1 cellular context compared by ENCODE assay signal in the genomic region with DNA sequence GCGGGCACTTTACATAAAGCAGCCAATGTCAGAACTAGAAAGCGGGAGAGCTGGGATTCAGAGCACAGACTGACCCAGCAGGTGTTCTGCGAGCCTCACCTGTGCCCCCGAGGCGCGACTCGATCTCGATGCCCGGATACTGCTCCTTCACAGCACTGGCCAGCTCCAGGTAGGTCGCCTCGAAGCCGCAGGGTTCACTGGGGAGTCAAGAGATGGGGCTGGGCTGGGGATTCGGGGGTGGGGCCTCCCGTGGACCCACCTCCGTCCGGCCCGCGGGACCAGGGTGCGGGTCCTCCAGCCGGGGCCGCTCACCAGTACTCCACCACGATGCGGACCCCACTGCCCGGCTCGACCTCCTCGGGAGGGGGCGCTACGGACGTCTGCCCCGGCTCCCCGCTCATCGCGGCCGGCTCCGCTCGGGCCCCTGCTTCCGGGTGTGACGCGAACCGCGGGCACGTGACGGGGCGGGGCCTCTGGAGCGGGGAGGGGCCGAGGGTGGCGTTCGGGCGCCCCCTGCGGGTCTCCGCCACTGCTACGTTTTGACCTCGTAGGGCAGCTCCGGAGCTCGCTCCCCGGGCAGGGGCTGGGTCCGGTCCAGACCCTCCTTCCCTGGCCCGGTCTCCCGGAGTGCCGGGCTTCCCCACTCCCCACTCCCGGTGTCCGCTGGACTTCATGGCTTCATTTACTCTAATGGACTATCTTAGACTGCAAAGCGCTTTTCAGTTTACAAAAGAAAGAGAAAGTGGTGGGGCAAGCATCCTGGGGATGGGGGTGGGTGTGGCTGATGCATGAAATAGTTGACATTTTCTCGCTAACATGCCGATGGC.
TF ChIP-seq lines count a peak whose summit lies in the region.

A gene with protein sequence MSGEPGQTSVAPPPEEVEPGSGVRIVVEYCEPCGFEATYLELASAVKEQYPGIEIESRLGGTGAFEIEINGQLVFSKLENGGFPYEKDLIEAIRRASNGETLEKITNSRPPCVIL (minus strand): TSS at position 438 of the 827 bp plus-strand sequence. CDS start 37 bp downstream, at position 401.

TF ChIP-seq in WTC11, 78 proteins besides CTCF, POLR2A, EP300 and RAD21 (continued from another document):
- 0 out of 2 replicates have a peak, but pooled peaks have one; percentile 59 for TF ChIP-seq E2F5 (CRISPR knock-in tag; IDR thresholded peaks at IDR 0.05)
- TF ChIP-seq MAX (CRISPR knock-in tag; IDR thresholded peaks at IDR 0.05) = peak; percentile 87
- TF ChIP-seq, protein P1, sequence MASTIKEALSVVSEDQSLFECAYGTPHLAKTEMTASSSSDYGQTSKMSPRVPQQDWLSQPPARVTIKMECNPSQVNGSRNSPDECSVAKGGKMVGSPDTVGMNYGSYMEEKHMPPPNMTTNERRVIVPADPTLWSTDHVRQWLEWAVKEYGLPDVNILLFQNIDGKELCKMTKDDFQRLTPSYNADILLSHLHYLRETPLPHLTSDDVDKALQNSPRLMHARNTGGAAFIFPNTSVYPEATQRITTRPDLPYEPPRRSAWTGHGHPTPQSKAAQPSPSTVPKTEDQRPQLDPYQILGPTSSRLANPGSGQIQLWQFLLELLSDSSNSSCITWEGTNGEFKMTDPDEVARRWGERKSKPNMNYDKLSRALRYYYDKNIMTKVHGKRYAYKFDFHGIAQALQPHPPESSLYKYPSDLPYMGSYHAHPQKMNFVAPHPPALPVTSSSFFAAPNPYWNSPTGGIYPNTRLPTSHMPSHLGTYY (CRISPR knock-in tag; IDR thresholded peaks at IDR 0.05) = peak; percentile 88; the same call in 1 of the 2 replicates
- TF ChIP-seq FOXP1 (CRISPR knock-in tag; IDR thresholded peaks at IDR 0.05; ENCODE audit: borderline replicate concordance) = peak; percentile 43; the same call in 1 of the 2 replicates
- TF ChIP-seq, protein P2, sequence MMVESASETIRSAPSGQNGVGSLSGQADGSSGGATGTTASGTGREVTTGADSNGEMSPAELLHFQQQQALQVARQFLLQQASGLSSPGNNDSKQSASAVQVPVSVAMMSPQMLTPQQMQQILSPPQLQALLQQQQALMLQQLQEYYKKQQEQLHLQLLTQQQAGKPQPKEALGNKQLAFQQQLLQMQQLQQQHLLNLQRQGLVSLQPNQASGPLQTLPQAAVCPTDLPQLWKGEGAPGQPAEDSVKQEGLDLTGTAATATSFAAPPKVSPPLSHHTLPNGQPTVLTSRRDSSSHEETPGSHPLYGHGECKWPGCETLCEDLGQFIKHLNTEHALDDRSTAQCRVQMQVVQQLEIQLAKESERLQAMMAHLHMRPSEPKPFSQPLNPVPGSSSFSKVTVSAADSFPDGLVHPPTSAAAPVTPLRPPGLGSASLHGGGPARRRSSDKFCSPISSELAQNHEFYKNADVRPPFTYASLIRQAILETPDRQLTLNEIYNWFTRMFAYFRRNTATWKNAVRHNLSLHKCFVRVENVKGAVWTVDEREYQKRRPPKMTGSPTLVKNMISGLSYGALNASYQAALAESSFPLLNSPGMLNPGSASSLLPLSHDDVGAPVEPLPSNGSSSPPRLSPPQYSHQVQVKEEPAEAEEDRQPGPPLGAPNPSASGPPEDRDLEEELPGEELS (CRISPR knock-in tag; IDR thresholded peaks at IDR 0.05) = peak; percentile 74; the same call in 1 of the 2 replicates
- peak; percentile 79 for TF ChIP-seq ETV6 (CRISPR knock-in tag; IDR thresholded peaks at IDR 0.05)
- peak; percentile 74; the same call in 1 of the 2 replicates for TF ChIP-seq EMX1 (CRISPR knock-in tag; IDR thresholded peaks at IDR 0.05)
- TF ChIP-seq FOXJ3 (CRISPR knock-in tag; IDR thresholded peaks at IDR 0.05; ENCODE audit: borderline replicate concordance) = no peak
- TF ChIP-seq PRRX2 (CRISPR knock-in tag; IDR thresholded peaks at IDR 0.05) = peak; percentile 35; the same call in 1 of the 2 replicates
- no peak for TF ChIP-seq ZNF396 (CRISPR knock-in tag; IDR thresholded peaks at IDR 0.05; ENCODE audit: borderline replicate concordance)
- TF ChIP-seq ZBTB43 (CRISPR knock-in tag; IDR thresholded peaks at IDR 0.05) = 0 out of 2 replicates have a peak, but pooled peaks have one; percentile 66
